In the genomic region with DNA sequence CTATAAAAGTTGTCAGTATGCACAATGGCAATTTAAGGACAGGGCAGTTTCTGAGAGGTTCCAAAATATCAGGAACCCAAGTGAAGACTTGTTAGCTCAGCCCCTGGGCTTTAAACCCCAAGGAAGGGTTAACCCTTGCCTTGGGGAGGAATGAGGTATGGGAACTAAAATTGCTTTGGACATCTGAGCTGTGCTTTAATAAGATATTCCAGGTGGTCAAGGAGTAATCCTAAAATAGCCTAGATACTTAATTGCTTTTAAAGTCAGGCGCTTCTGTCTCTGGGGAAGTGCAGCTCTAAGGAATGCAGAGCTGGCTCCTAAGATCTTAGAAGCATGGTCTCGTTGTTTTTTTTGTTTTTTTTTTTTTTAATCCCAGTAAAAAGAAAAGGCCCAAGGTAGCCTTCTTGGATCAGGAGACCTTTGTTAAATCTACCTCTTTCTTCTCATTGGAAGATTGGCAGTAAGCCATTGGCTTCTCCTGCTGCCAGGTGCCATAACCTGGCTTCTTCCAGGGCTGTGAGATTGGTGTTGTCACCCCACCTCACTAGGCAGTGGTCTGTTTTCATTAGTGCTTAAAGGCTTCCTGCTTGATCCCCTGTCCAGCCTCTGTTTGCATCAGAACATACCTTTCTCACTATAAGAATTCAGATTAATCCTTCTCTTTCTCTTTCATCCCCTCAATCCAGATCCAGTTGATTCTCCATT, we compare ENCODE assay signal across 15 cellular contexts.
"Had no signal": no experiment of that assay in that cellular context is flagged by ENCODE, and none has a peak within 500 bp of the region (broad histone marks: within the 10 kb centered on the region; RNA-seq: fewer than 3 reads in every experiment).

No MANE protein-coding gene starts in this region.

- H3K27me3 ChIP-seq: brain microvascular endothelial cell, dorsolateral prefrontal cortex, esophagus squamous epithelium had no signal

- DNase-seq: activated CD4-positive, alpha-beta T cell treated with anti-CD3 and anti-CD28 coated beads for 36 hours; activated T-cell treated with anti-CD3 and anti-CD28 coated beads for 4 hours; amygdala; brain microvascular endothelial cell; dorsolateral prefrontal cortex; esophagus squamous epithelium; foreskin fibroblast; head of caudate nucleus; left colon; mammary epithelial cell; stimulated activated CD4-positive, alpha-beta T cell treated with anti-CD3 and anti-CD28 coated beads, Interleukin-15, amount 100 ng/mL, for 24 hours; stimulated activated CD4-positive, alpha-beta T cell treated with anti-CD3 and anti-CD28 coated beads, Interleukin-4, amount 100 ng/mL, for 4 hours; T-helper 9 cell had no signal

- ATAC-seq: activated CD4-positive, alpha-beta T cell treated with anti-CD3 and anti-CD28 coated beads for 36 hours; left colon; natural killer cell treated with Interleukin-12 subunit alpha and Interleukin-12 subunit beta and Interleukin-15 and Interleukin-18, amount 100 ng/mL, for 72 hours had no signal

- H3K9me3 Mint-ChIP-seq: natural killer cell treated with Interleukin-12 subunit alpha and Interleukin-12 subunit beta and Interleukin-15 and Interleukin-18, amount 100 ng/mL, for 72 hours had no signal

- H3K27ac Mint-ChIP-seq: activated CD4-positive, alpha-beta T cell treated with anti-CD3 and anti-CD28 coated beads for 36 hours; activated naive CD8-positive, alpha-beta T cell had no signal

- H3K4me1 ChIP-seq: esophagus squamous epithelium had no signal

- H3K27me3 Mint-ChIP-seq: activated CD4-positive, alpha-beta T cell treated with anti-CD3 and anti-CD28 coated beads for 36 hours; activated naive CD8-positive, alpha-beta T cell; natural killer cell treated with Interleukin-12 subunit alpha and Interleukin-12 subunit beta and Interleukin-15 and Interleukin-18, amount 100 ng/mL, for 72 hours had no signal

- H3K9me3 ChIP-seq: esophagus squamous epithelium had no signal

- H3K4me3 Mint-ChIP-seq: activated CD4-positive, alpha-beta T cell treated with anti-CD3 and anti-CD28 coated beads for 36 hours; activated naive CD8-positive, alpha-beta T cell; natural killer cell treated with Interleukin-12 subunit alpha and Interleukin-12 subunit beta and Interleukin-15 and Interleukin-18, amount 100 ng/mL, for 72 hours had no signal

- H3K27ac ChIP-seq: brain microvascular endothelial cell, dorsolateral prefrontal cortex, esophagus squamous epithelium had no signal

- H3K4me3 ChIP-seq: dorsolateral prefrontal cortex, esophagus squamous epithelium had no signal

- H3K36me3 ChIP-seq: brain microvascular endothelial cell had no signal
